8 cellular contexts compared by ENCODE assay signal in genomic region chr7:87627634-87627994, GRCh38. TPM values are rescaled to one million over a fixed set of nuclear protein-coding genes. Genes with fewer than 3 reads are reported as not detected.
DNase-seq lines count a peak whose midpoint lies in the region; ATAC-seq and TF ChIP-seq lines count a peak whose summit lies in the region.

No MANE protein-coding gene starts in this region.

- intact Hi-C loops in ovary (cut with DNase I) = no loop called here

- TF ChIP-seq CTCF in fibroblast of the aortic adventitia (IDR thresholded peaks at IDR 0.05; ENCODE audit: insufficient read depth, low read length) (no peak), ovary (IDR thresholded peaks at IDR 0.05) (no peak)

- peak; percentile 13 for ATAC-seq in HG02798 (IDR thresholded peaks at IDR 0.05; ENCODE audit: poor library complexity, unreplicated experiment)

- DNase-seq in DMS 273 (lab: John Stamatoyannopoulos, UW; ENCODE audit: unreplicated experiment) (peak; percentile 60), DMS 273 treated with DMSO at 0.1 percent for 48 hours (lab: John Stamatoyannopoulos, UW) (no peak), T-helper 9 cell (peak; percentile 8), fibroblast of the aortic adventitia (ENCODE audit: low read depth) (no peak), ovary (peak; percentile 9 to 44 (median 24)), NCI-H446 treated with DMSO at 0.1 percent for 48 hours (lab: John Stamatoyannopoulos, UW) (no peak), NCI-H1694 treated with DMSO at 0.1 percent for 48 hours (lab: John Stamatoyannopoulos, UW) (no peak)

- no peaks in the 10 kb centered on the region for H3K36me3 ChIP-seq in ovary

- no peaks in the 10 kb centered on the region for H3K27me3 ChIP-seq in ovary

- H3K4me1 ChIP-seq in ovary (ENCODE audit: insufficient read depth) = peaks cover 7% of the 10 kb centered on the region

- H3K9me3 ChIP-seq in ovary = no peaks in the 10 kb centered on the region

- TF ChIP-seq POLR2A in ovary (IDR thresholded peaks at IDR 0.05) = no peak

- WGBS in ovary, 3 donors = 1 to 4% (median 1%) methylated on average over 30 of the region's 30 CpGs

- H3K4me3 ChIP-seq in fibroblast of the aortic adventitia (ENCODE audit: low read depth, low read length) (peak overlapping the region; percentile 64), ovary (peak overlapping the region; percentile 53)

- no peak for TF ChIP-seq EP300 in ovary (IDR thresholded peaks at IDR 0.05)

- H3K27ac ChIP-seq in ovary = no peak overlapping the region

RNA-seq across cellular contexts. Expression of gene RUNDC3B, which starts 0.6 kb away (rescaled TPM):
- total RNA-seq in fibroblast of the aortic adventitia (ENCODE audit: low replicate concordance) (0.27 and 3.1 TPM in 2 replicates), ovary (1 to 10 TPM; 1.7 to 7.6 (median 4.4) TPM)
- 1 to 10 TPM; 3.5 to 4.0 TPM for polyA plus RNA-seq in ovary

RNA-seq across cellular contexts. Expression of gene ABCB1, which starts 26.9 kb away (rescaled TPM):
- total RNA-seq in fibroblast of the aortic adventitia (ENCODE audit: low replicate concordance) (0.08 and 0.36 TPM in 2 replicates), ovary (10 to 100 TPM in 2 of 7 donors, 1 to 10 TPM in 5; 3.4 to 22.8 (median 8.1) TPM)
- 1 to 10 TPM; 6.3 to 9.2 TPM for polyA plus RNA-seq in ovary

Comparison
In these comparisons a context has a peak if more than half of its experiments do, and no peak if none do; other contexts are left out.
1. DNase-seq: peak in DMS 273 (single experiment), T-helper 9 cell (single experiment) and ovary (5 of 5); none in DMS 273 treated with DMSO at 0.1 percent for 48 hours (single experiment), fibroblast of the aortic adventitia (single experiment), NCI-H446 treated with DMSO at 0.1 percent for 48 hours (single experiment) and NCI-H1694 treated with DMSO at 0.1 percent for 48 hours (single experiment).